Comparison of ENCODE assay signal across 16 cellular contexts in the genomic region with DNA sequence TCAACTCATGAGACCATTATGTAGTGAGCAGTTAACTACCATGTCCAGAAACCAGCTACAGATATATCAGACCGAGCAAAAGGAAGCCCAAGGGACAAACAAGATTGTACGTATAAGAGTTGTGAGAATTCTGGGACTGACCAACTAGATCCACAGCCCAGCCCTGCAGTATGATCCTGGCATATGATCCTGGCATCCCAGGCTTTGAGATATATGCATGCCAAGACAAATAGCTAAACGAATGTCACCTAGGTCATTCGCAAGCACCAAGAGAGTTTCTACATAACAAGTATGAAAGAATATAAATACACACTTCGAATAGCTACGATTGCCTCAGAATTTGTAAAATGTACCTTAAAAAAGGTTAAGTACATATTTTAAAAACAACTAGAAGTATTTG.
"Had no signal": no experiment of that assay in that cellular context is flagged by ENCODE, and none has a peak within 500 bp of the region (broad histone marks: within the 10 kb centered on the region; RNA-seq: fewer than 3 reads in every experiment).

No MANE protein-coding gene starts in this region.

- H3K4me3 ChIP-seq: esophagus squamous epithelium, hepatocyte, lung, sigmoid colon, skin epidermis had no signal

- ATAC-seq: naive thymus-derived CD4-positive, alpha-beta T cell had no signal

- H3K27me3 ChIP-seq: esophagus squamous epithelium, hepatocyte, sigmoid colon had no signal

- DNase-seq: cerebellar nuclear complex; dermis blood vessel endothelial cell; esophagus squamous epithelium; foreskin melanocyte; head of caudate nucleus; kidney; mesenchymal stem cell; midbrain; naive thymus-derived CD4-positive, alpha-beta T cell; nephron progenitor cell; sigmoid colon; stimulated activated CD4-positive, alpha-beta T cell treated with anti-CD3 and anti-CD28 coated beads, Interleukin-2, amount 100 ng/mL, for 24 hours; stimulated activated naive CD4-positive, alpha-beta T cell had no signal

- H3K36me3 ChIP-seq: esophagus squamous epithelium, sigmoid colon had no signal

- H3K27ac ChIP-seq: esophagus squamous epithelium, hepatocyte, sigmoid colon, skin epidermis had no signal

- H3K4me1 ChIP-seq: esophagus squamous epithelium, sigmoid colon had no signal
